ENCODE assay signal across 10 cellular contexts in genomic region chr15:60901647-60902046, GRCh38.
A peak's percentile ranks its signal among the peaks of the same experiment; 100 is the strongest.
DNase-seq lines count a peak whose midpoint lies in the region; ATAC-seq and TF ChIP-seq lines count a peak whose summit lies in the region.
"Had no signal": no experiment of that assay in that cellular context is flagged by ENCODE, and none has a peak within 500 bp of the region (broad histone marks: within the 10 kb centered on the region; RNA-seq: fewer than 3 reads in every experiment).

No MANE protein-coding gene starts in this region.

- no peaks in the 10 kb centered on the region for H3K27me3 ChIP-seq in GM06990 (replicated peaks; ENCODE audit: control insufficient read depth, insufficient read depth, low read length)
- H3K27me3 ChIP-seq in lower lobe of right lung (ENCODE audit: low read depth) = no peaks in the 10 kb centered on the region

- H3K9me3 ChIP-seq in lower lobe of right lung = no peaks in the 10 kb centered on the region

- TF ChIP-seq CTCF in GM06990 (IDR thresholded peaks at IDR 0.05; ENCODE audit: insufficient read depth, low read length, poor library complexity, severe bottlenecking) (no peak), lower lobe of right lung (IDR thresholded peaks at IDR 0.05) (no peak)

- H3K4me1 ChIP-seq in lower lobe of right lung = peaks cover 8% of the 10 kb centered on the region

- intact Hi-C loops in lower lobe of right lung (cut with DNase I) (no loop called here), Right ventricle myocardium superior (cut with DNase I) (no loop called here)

- H3K27ac ChIP-seq in lower lobe of right lung = no peak overlapping the region

- H3K4me3 ChIP-seq in GM06990 (replicated peaks; ENCODE audit: low read depth, low read length) (no peak overlapping the region), lower lobe of right lung (no peak overlapping the region)

- DNase-seq in GM06990 (ENCODE audit: extremely low read depth, insufficient read length) (peak; percentile 71), lower lobe of right lung (no peak), ureter (ENCODE audit: low spot score) (no peak), Right ventricle myocardium superior (no peak), A172 (ENCODE audit: low spot score) (no peak)
- DNase-seq: hypothalamus; stimulated activated CD4-positive, alpha-beta T cell treated with anti-CD3 and anti-CD28 coated beads, Interleukin-12 subunit alpha, Interleukin-12 subunit beta, amount 100 ng/mL, for 4 hours had no signal

- ATAC-seq in GM18868 (IDR thresholded peaks at IDR 0.05; ENCODE audit: unreplicated experiment) (peak; percentile 84), GM21723 (IDR thresholded peaks at IDR 0.05; ENCODE audit: unreplicated experiment) (peak; percentile 82), HG03342 (IDR thresholded peaks at IDR 0.05; ENCODE audit: unreplicated experiment) (peak; percentile 78), lower lobe of right lung (no peak), Right ventricle myocardium superior (ENCODE audit: poor library complexity) (no peak)

- H3K36me3 ChIP-seq in GM06990 (ENCODE audit: control insufficient read depth, insufficient read depth, low read length) = no peaks in the 10 kb centered on the region
- H3K36me3 ChIP-seq in lower lobe of right lung = no peaks in the 10 kb centered on the region

Comparison
In these comparisons a context has a peak if more than half of its experiments do, and no peak if none do; other contexts are left out.
1. ATAC-seq: peak in GM18868 (single experiment), GM21723 (single experiment) and HG03342 (single experiment); none in lower lobe of right lung (0 of 2) and Right ventricle myocardium superior (single experiment).